ENCODE assay signal across 31 cellular contexts in the genomic region with DNA sequence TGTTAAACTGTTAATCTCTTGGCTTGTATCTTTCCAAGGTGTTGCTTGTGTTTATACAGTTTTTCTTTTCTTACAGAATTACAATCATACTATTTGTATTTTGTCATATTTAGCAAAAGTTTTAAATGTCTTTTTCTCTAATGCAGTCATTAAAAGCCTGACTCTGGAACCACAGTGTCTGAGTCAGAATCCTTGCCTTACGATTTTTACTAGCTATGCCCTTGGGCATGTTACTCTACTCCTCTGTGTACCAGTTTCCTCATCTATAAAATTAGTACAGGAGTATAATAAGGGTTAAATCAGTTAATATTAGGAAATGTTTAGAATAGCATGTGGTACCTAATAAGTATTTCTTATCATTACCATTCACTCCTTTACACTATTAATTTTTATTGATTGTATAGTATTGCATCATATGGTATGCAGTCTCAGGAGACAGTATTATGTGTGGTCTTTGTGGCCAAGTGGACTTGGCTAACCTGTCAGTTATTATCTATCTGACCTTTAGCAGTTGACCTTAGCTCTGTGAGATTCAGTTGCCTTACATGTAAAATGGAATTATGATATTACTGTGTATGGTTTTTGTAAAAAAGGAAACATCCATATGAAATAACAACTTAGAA.
A peak's percentile ranks its signal among the peaks of the same experiment; 100 is the strongest.
DNase-seq lines count a peak whose midpoint lies in the region; ATAC-seq, FAIRE-seq and TF ChIP-seq lines count a peak whose summit lies in the region.
"Had no signal": no experiment of that assay in that cellular context is flagged by ENCODE, and none has a peak within 500 bp of the region (broad histone marks: within the 10 kb centered on the region; RNA-seq: fewer than 3 reads in every experiment).

No MANE protein-coding gene starts in this region.

- H3K27ac Mint-ChIP-seq in MCF 10A (ENCODE audit: low read depth, unreplicated experiment), result no peak overlapping the region
- no peak overlapping the region for H3K27ac Mint-ChIP-seq in stimulated activated memory B cell treated with anti-CD40 and anti-IgM and Interleukin-4, amounts not matched to agents 10 μg/mL and 1 μg/mL and 100 μg/mL, for 72 hours
- H3K27ac Mint-ChIP-seq: activated naive CD8-positive, alpha-beta T cell treated with anti-CD3 and anti-CD28 coated beads, Interleukin-2, amount 50 U/mL, for 24 hours; activated T-helper 2 cell treated with anti-CD3 and anti-CD28 coated beads, Interferon-gamma antibody, Interleukin-2, Interleukin-4, amounts not matched to agents 10 μg/mL and 5 μg/mL and 100 μg/mL, durations not matched to agents 14 hours and 24 hours and 36 hours; endodermal cell; mesothelial cell of epicardium; naive thymus-derived CD8-positive, alpha-beta T cell had no signal

- H3K4me3 ChIP-seq in breast epithelium (no peak overlapping the region), bronchial epithelial cell (ENCODE audit: low read depth, low read length) (no peak overlapping the region)
- H3K4me3 ChIP-seq: BLaER1, spleen, thyroid gland had no signal

- TF ChIP-seq CTCF in MCF 10A (IDR thresholded peaks at IDR 0.05; ENCODE audit: unreplicated experiment), result no peak
- TF ChIP-seq CTCF in breast epithelium (IDR thresholded peaks at IDR 0.05), result no peak
- TF ChIP-seq CTCF in bronchial epithelial cell (IDR thresholded peaks at IDR 0.05; ENCODE audit: insufficient read depth, low read length, severe bottlenecking), result no peak

- TF ChIP-seq POLR2A in breast epithelium (IDR thresholded peaks at IDR 0.05), result no peak

- no peaks in the 10 kb centered on the region for H3K4me1 ChIP-seq in breast epithelium
- H3K4me1 ChIP-seq: BLaER1, spleen, thyroid gland had no signal

- no peak for FAIRE-seq in bronchial epithelial cell (lab: Jason Lieb, UNC)
- FAIRE-seq: RCC 7860 had no signal

- H3K36me3 ChIP-seq in breast epithelium (no peaks in the 10 kb centered on the region), bronchial epithelial cell (ENCODE audit: control insufficient read depth, insufficient read depth, low read length) (no peaks in the 10 kb centered on the region)
- H3K36me3 ChIP-seq: BLaER1, thyroid gland, WERI-Rb-1 had no signal

- H3K36me3 Mint-ChIP-seq in MCF 10A (ENCODE audit: insufficient read depth, unreplicated experiment), result peaks cover 8% of the 10 kb centered on the region
- peaks cover 23% of the 10 kb centered on the region for H3K36me3 Mint-ChIP-seq in stimulated activated memory B cell treated with anti-CD40 and anti-IgM and Interleukin-4, amounts not matched to agents 10 μg/mL and 1 μg/mL and 100 μg/mL, for 72 hours

- H3K27me3 Mint-ChIP-seq in MCF 10A (ENCODE audit: insufficient read depth, unreplicated experiment), result no peaks in the 10 kb centered on the region
- H3K27me3 Mint-ChIP-seq in stimulated activated memory B cell treated with anti-CD40 and anti-IgM and Interleukin-4, amounts not matched to agents 10 μg/mL and 1 μg/mL and 100 μg/mL, for 72 hours, result no peaks in the 10 kb centered on the region
- H3K27me3 Mint-ChIP-seq: activated naive CD8-positive, alpha-beta T cell treated with anti-CD3 and anti-CD28 coated beads, Interleukin-2, amount 50 U/mL, for 24 hours; naive thymus-derived CD8-positive, alpha-beta T cell had no signal

- no TSS peak for BruUV-seq in MCF 10A (replicated peaks; lab: Mats Ljungman, UMichigan)

- H3K27me3 ChIP-seq in breast epithelium (no peaks in the 10 kb centered on the region), bronchial epithelial cell (ENCODE audit: control insufficient read depth, insufficient read depth, low read length) (no peaks in the 10 kb centered on the region)
- H3K27me3 ChIP-seq: BLaER1, spleen, thyroid gland had no signal

- no peaks in the 10 kb centered on the region for H3K9me3 Mint-ChIP-seq in MCF 10A (ENCODE audit: unreplicated experiment)
- H3K9me3 Mint-ChIP-seq in stimulated activated memory B cell treated with anti-CD40 and anti-IgM and Interleukin-4, amounts not matched to agents 10 μg/mL and 1 μg/mL and 100 μg/mL, for 72 hours, result peaks cover 2% of the 10 kb centered on the region

- peak; percentile 56 for DNase-seq in MCF 10A (ENCODE audit: unreplicated experiment)
- DNase-seq in breast epithelium (ENCODE audit: low spot score in 2 of 2), result no peak
- DNase-seq in NCI-H226, result peak; percentile 36
- peak; percentile 30 for DNase-seq in bronchial epithelial cell (ENCODE audit: low read depth)
- no peak for DNase-seq in NCI-H446 treated with DMSO at 0.1 percent for 48 hours (lab: John Stamatoyannopoulos, UW)
- DNase-seq in HUDEP-2 (lab: John Stamatoyannopoulos, UW; ENCODE audit: unreplicated experiment in 76 of 76), result no peak
- DNase-seq: 8988T; activated naive CD8-positive, alpha-beta T cell treated with anti-CD3 and anti-CD28 coated beads, Interleukin-2, amount 50 U/mL, for 24 hours; Calu3; cortex of kidney; endodermal cell; HCEC 1CT; Karpas-422; naive thymus-derived CD8-positive, alpha-beta T cell; NCI-H1105 treated with DMSO at 0.1 percent for 48 hours; NCI-H2081 treated with DMSO at 0.1 percent for 48 hours; NCI-H510A; retina; spleen; stimulated activated CD4-positive, alpha-beta T cell treated with anti-CD3 and anti-CD28 coated beads, Interleukin-4, amount 100 ng/mL, for 24 hours; stimulated activated naive CD8-positive, alpha-beta T cell treated with anti-CD3 and anti-CD28 coated beads, Interleukin-15, Interleukin-2, amounts not matched to agents 100 U/mL and 50 U/mL, for 24 hours; thyroid gland; WERI-Rb-1 had no signal

- peaks cover 6% of the 10 kb centered on the region for H3K4me1 Mint-ChIP-seq in MCF 10A (ENCODE audit: insufficient read depth, unreplicated experiment)
- H3K4me1 Mint-ChIP-seq in stimulated activated memory B cell treated with anti-CD40 and anti-IgM and Interleukin-4, amounts not matched to agents 10 μg/mL and 1 μg/mL and 100 μg/mL, for 72 hours, result no peaks in the 10 kb centered on the region
- H3K4me1 Mint-ChIP-seq: endodermal cell, mesothelial cell of epicardium had no signal

- POLR2A ChIA-PET in MCF 10A (lab: Yijun Ruan, JAX), result interaction anchor here (0.7 to 1.0 kb wide), 4 partner anchors 55 to 95 kb away, joined by 3 to 4 read pairs (median 3); a partner anchor contains a TSS

- no peak for ATAC-seq in stimulated activated memory B cell treated with anti-CD40 and anti-IgM and Interleukin-4, amounts not matched to agents 10 μg/mL and 1 μg/mL and 100 μg/mL, for 72 hours
- no peak for ATAC-seq in HG02571 (IDR thresholded peaks at IDR 0.05; ENCODE audit: unreplicated experiment)
- ATAC-seq: activated naive CD8-positive, alpha-beta T cell treated with anti-CD3 and anti-CD28 coated beads, Interleukin-2, amount 50 U/mL, for 24 hours; left lobe of liver; naive thymus-derived CD8-positive, alpha-beta T cell; SK-N-SH treated with all-trans-retinoic acid at 6 μM for 48 hours; stimulated activated naive CD8-positive, alpha-beta T cell treated with anti-CD3 and anti-CD28 coated beads, Interleukin-15, Interleukin-2, amounts not matched to agents 100 U/mL and 50 U/mL, for 24 hours had no signal

- no peak overlapping the region for H3K4me3 Mint-ChIP-seq in MCF 10A (ENCODE audit: unreplicated experiment)
- H3K4me3 Mint-ChIP-seq in stimulated activated memory B cell treated with anti-CD40 and anti-IgM and Interleukin-4, amounts not matched to agents 10 μg/mL and 1 μg/mL and 100 μg/mL, for 72 hours, result no peak overlapping the region
- H3K4me3 Mint-ChIP-seq: activated naive CD8-positive, alpha-beta T cell treated with anti-CD3 and anti-CD28 coated beads, Interleukin-2, amount 50 U/mL, for 24 hours; endodermal cell; mesothelial cell of epicardium; naive thymus-derived CD8-positive, alpha-beta T cell had no signal

- intact Hi-C loops in MCF 10A (cut with micrococcal nuclease), result no loop called here
- intact Hi-C loops in breast epithelium (cut with DNase I; ENCODE audit: low total_unique reads), result no loop called here

- H3K27ac ChIP-seq in breast epithelium, result no peak overlapping the region
- H3K27ac ChIP-seq: BLaER1, spleen, thyroid gland, WERI-Rb-1 had no signal

- CTCF ChIA-PET in MCF 10A (lab: Yijun Ruan, JAX), result interaction anchor here (0.6 kb wide), 1 partner anchor 38 kb away, joined by 4 read pairs; no protein-coding TSS in a partner anchor

- H3K9me3 ChIP-seq in breast epithelium, result peaks cover 0 to 3% of the 10 kb centered on the region in 2 donors
- H3K9me3 ChIP-seq: BLaER1, thyroid gland had no signal

Comparison
In these comparisons a context has a peak if more than half of its experiments do, and no peak if none do; other contexts are left out.
1. DNase-seq: peak in MCF 10A (single experiment), NCI-H226 (single experiment) and bronchial epithelial cell (single experiment); none in breast epithelium (0 of 2), NCI-H446 treated with DMSO at 0.1 percent for 48 hours (single experiment) and HUDEP-2 (0 of 76).